Comparison of ENCODE assay signal across 8 cellular contexts in the genomic region with DNA sequence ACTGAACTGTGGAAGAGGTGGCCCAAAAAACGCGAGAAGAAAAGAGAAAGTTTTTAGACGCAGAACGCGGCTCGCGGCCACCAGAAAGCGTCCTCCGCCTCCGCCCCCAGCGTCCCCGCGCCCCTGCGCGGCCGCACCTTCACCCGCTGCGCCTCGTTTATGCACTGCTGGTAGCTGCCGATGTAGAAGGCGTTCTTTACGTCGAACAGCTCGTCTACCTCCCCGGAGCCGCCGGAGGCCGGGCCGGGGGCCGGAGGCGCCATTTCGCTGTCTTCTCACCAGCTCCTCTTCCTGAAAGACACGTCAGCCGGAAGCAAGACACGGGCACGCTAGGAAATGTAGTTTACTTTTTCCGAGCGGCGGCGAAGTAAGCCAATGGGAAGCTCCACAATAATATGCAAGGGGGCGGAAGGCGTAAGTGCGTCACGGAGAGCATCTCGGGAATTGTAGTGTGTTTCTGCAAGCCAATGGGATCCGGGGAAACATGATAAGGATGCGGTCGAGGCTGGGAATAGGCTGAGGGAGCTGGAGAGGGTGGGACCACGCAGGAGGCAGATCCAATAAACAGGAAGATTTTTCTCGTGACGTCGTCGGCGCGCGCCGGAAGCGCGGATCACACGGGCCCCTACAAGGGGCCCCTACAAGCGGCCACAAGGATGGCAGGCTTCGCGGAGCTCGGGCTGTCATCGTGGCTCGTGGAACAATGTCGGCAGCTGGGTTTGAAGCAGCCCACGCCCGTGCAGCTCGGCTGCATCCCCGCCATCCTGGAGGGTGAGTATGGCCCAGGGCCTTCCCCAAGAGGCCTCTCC. TPM values are rescaled to one million over a fixed set of nuclear protein-coding genes. Genes with fewer than 3 reads are reported as not detected.
DNase-seq lines count a peak whose midpoint lies in the region; ATAC-seq and TF ChIP-seq lines count a peak whose summit lies in the region.

A gene (minus strand): TSS at position 302 of the 809 bp plus-strand sequence. CDS start 39 bp downstream, at position 263.
A gene with protein sequence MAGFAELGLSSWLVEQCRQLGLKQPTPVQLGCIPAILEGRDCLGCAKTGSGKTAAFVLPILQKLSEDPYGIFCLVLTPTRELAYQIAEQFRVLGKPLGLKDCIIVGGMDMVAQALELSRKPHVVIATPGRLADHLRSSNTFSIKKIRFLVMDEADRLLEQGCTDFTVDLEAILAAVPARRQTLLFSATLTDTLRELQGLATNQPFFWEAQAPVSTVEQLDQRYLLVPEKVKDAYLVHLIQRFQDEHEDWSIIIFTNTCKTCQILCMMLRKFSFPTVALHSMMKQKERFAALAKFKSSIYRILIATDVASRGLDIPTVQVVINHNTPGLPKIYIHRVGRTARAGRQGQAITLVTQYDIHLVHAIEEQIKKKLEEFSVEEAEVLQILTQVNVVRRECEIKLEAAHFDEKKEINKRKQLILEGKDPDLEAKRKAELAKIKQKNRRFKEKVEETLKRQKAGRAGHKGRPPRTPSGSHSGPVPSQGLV (plus strand): TSS at position 630 of the 809 bp plus-strand sequence. CDS start 27 bp downstream, at position 657.

- H3K9me3 Mint-ChIP-seq in activated naive CD8-positive, alpha-beta T cell treated with anti-CD3 and anti-CD28 coated beads, Interleukin-2, amount 10 ng/mL, durations not matched to agents 7 days and 5 days: no peaks in the 10 kb centered on the region
- no peaks in the 10 kb centered on the region for H3K9me3 Mint-ChIP-seq in osteocyte (ENCODE audit: unreplicated experiment)

- H4K20me1 ChIP-seq in SU-DHL-6 (ENCODE audit: low read depth, low read length): no peaks in the 10 kb centered on the region; the same call in 1 of the 2 replicates

- H3K4me3 ChIP-seq in SU-DHL-6 (ENCODE audit: insufficient read depth, low read length, poor library complexity, severe bottlenecking) (peak within 1 kb of the TSS; percentile 94), thymus (ENCODE audit: low read length) (peak within 1 kb of the TSS; percentile 74)

- ATAC-seq in HG02642 (IDR thresholded peaks at IDR 0.05; ENCODE audit: poor library complexity, unreplicated experiment): peak; percentile 93
- peak; percentile 93 for ATAC-seq in activated naive CD8-positive, alpha-beta T cell treated with anti-CD3 and anti-CD28 coated beads, Interleukin-2, amount 10 ng/mL, durations not matched to agents 7 days and 5 days (ENCODE audit: low read depth)

- H3K9me3 ChIP-seq in SU-DHL-6 (ENCODE audit: insufficient read depth, low read length) (no peaks in the 10 kb centered on the region), thymus (ENCODE audit: control insufficient read depth) (no peaks in the 10 kb centered on the region)

- under 1% methylated on average over 71 of the region's 71 CpGs for WGBS in thymus

- H3K27ac ChIP-seq in SU-DHL-6 (ENCODE audit: low read depth, low read length) (peak within 1 kb of the TSS; percentile 75), thymus (ENCODE audit: low read depth) (peak within 1 kb of the TSS; percentile 88)

- no peaks in the 10 kb centered on the region for H3K27me3 Mint-ChIP-seq in activated naive CD8-positive, alpha-beta T cell treated with anti-CD3 and anti-CD28 coated beads, Interleukin-2, amount 10 ng/mL, durations not matched to agents 7 days and 5 days
- H3K27me3 Mint-ChIP-seq in osteocyte (ENCODE audit: unreplicated experiment): no peaks in the 10 kb centered on the region

- H3K4me1 Mint-ChIP-seq in activated naive CD8-positive, alpha-beta T cell treated with anti-CD3 and anti-CD28 coated beads, Interleukin-2, amount 10 ng/mL, durations not matched to agents 7 days and 5 days: peaks cover 16% of the 10 kb centered on the region
- H3K4me1 Mint-ChIP-seq in osteocyte (ENCODE audit: unreplicated experiment): peaks cover 38% of the 10 kb centered on the region

- peak within 1 kb of the TSS; percentile 43 for H2AFZ ChIP-seq in SU-DHL-6 (ENCODE audit: low read depth, low read length, severe bottlenecking)

- TF ChIP-seq CTCF in GM10266 (IDR thresholded peaks at IDR 0.05; ENCODE audit: control insufficient read depth, insufficient read depth, low read depth, missing control alignments) (peak; percentile 6), SU-DHL-6 (IDR thresholded peaks at IDR 0.05; ENCODE audit: insufficient read depth, low read length, poor library complexity, severe bottlenecking) (no peak), osteocyte (IDR thresholded peaks at IDR 0.05) (no peak)

- peak within 1 kb of the TSS; percentile 93 for H3K4me3 Mint-ChIP-seq in activated naive CD8-positive, alpha-beta T cell treated with anti-CD3 and anti-CD28 coated beads, Interleukin-2, amount 10 ng/mL, durations not matched to agents 7 days and 5 days
- peak within 1 kb of the TSS; percentile 92 for H3K4me3 Mint-ChIP-seq in osteocyte (ENCODE audit: unreplicated experiment)

- intact Hi-C loops in head of caudate nucleus (cut with DNase I): no loop called here

- H3K27ac Mint-ChIP-seq in activated naive CD8-positive, alpha-beta T cell treated with anti-CD3 and anti-CD28 coated beads, Interleukin-2, amount 10 ng/mL, durations not matched to agents 7 days and 5 days: peak within 1 kb of the TSS; percentile 94
- H3K27ac Mint-ChIP-seq in osteocyte (ENCODE audit: unreplicated experiment): peak within 1 kb of the TSS; percentile 95

- H3K9ac ChIP-seq in SU-DHL-6 (ENCODE audit: low read length): peak within 1 kb of the TSS; percentile 82

- H3K9me2 ChIP-seq in SU-DHL-6 (replicated peaks; ENCODE audit: insufficient read depth, low read length): no peaks in the 10 kb centered on the region

- peaks cover 10% of the 10 kb centered on the region for H3K36me3 Mint-ChIP-seq in activated naive CD8-positive, alpha-beta T cell treated with anti-CD3 and anti-CD28 coated beads, Interleukin-2, amount 10 ng/mL, durations not matched to agents 7 days and 5 days
- H3K36me3 Mint-ChIP-seq in osteocyte (ENCODE audit: unreplicated experiment): peaks cover 4% of the 10 kb centered on the region

- POLR2A ChIA-PET in activated naive CD8-positive, alpha-beta T cell treated with anti-CD3 and anti-CD28 coated beads, Interleukin-2, amount 10 ng/mL, durations not matched to agents 7 days and 5 days (lab: Charles Lee): interaction anchor here (0.8 to 1.7 kb wide), 13 partner anchors 10 to 502 kb away, joined by 3 to 16 read pairs (median 3); a partner anchor contains a TSS

- peak within 1 kb of the TSS; percentile 89 for H3K4me2 ChIP-seq in SU-DHL-6 (ENCODE audit: low read depth, low read length, poor library complexity, severe bottlenecking)

- H3K36me3 ChIP-seq in SU-DHL-6 (ENCODE audit: low read length) (no peaks in the 10 kb centered on the region), thymus (ENCODE audit: control insufficient read depth, insufficient read depth) (peaks cover 38% of the 10 kb centered on the region)

- H3K27me3 ChIP-seq in SU-DHL-6 (ENCODE audit: low read length) (no peaks in the 10 kb centered on the region), thymus (ENCODE audit: control insufficient read depth, insufficient read depth) (no peaks in the 10 kb centered on the region)

- DNase-seq in GM10266 (ENCODE audit: extremely low spot score): peak; percentile 99
- DNase-seq in NCI-H128 (lab: John Stamatoyannopoulos, UW; ENCODE audit: unreplicated experiment): peak; percentile 97
- peak; percentile 94 for DNase-seq in activated naive CD8-positive, alpha-beta T cell treated with anti-CD3 and anti-CD28 coated beads, Interleukin-2, amount 10 ng/mL, durations not matched to agents 7 days and 5 days
- peak; percentile 96 to 100 (median 99) for DNase-seq in head of caudate nucleus
- peak; percentile 99 for DNase-seq in osteocyte (ENCODE audit: extremely low spot score, unreplicated experiment)

- peaks cover 62% of the 10 kb centered on the region for H3K79me2 ChIP-seq in SU-DHL-6 (ENCODE audit: insufficient read depth, low read length)

- peaks cover 6% of the 10 kb centered on the region; the same call in 1 of the 2 replicates for H3F3A ChIP-seq in SU-DHL-6 (ENCODE audit: insufficient read depth)

- peaks cover 15% of the 10 kb centered on the region for H3K4me1 ChIP-seq in thymus (ENCODE audit: control insufficient read depth, insufficient read depth, low read length)

RNA-seq across cellular contexts. Expression of the first gene that starts in this region (rescaled TPM):
- total RNA-seq in activated naive CD8-positive, alpha-beta T cell treated with anti-CD3 and anti-CD28 coated beads, Interleukin-2, amount 10 ng/mL, durations not matched to agents 7 days and 5 days: 100 to 1,000 TPM; 209 to 213 TPM
- total RNA-seq in osteocyte: 162 and 175 TPM in 2 replicates
- polyA plus RNA-seq in thymus: 180 TPM

RNA-seq across cellular contexts. Expression of the second gene that starts in this region (rescaled TPM):
- 10 to 100 TPM; 42.3 to 42.8 TPM for total RNA-seq in activated naive CD8-positive, alpha-beta T cell treated with anti-CD3 and anti-CD28 coated beads, Interleukin-2, amount 10 ng/mL, durations not matched to agents 7 days and 5 days
- total RNA-seq in osteocyte: 59.7 and 63.9 TPM in 2 replicates
- polyA plus RNA-seq in thymus: 42.8 TPM

Comparison
In these comparisons a context has a peak if more than half of its experiments do, and no peak if none do; other contexts are left out.
1. Peak in every context shown above with its lines: DNase-seq, ATAC-seq, H3K4me3 ChIP-seq and H3K27ac ChIP-seq.